ENCODE assay signal across 26 cellular contexts in genomic region chr1:237235080-237235479, GRCh38.
A peak's percentile ranks its signal among the peaks of the same experiment; 100 is the strongest.
DNase-seq lines count a peak whose midpoint lies in the region; ATAC-seq and TF ChIP-seq lines count a peak whose summit lies in the region.
"Had no signal": no experiment of that assay in that cellular context is flagged by ENCODE, and none has a peak within 500 bp of the region (broad histone marks: within the 10 kb centered on the region; RNA-seq: fewer than 3 reads in every experiment).

No MANE protein-coding gene starts in this region.

- ATAC-seq in Right ventricle myocardium inferior (peak; percentile 35), left cardiac atrium (peak; percentile 50 to 74)
- ATAC-seq: effector memory CD8-positive, alpha-beta T cell; GM12878; SK-N-SH treated with all-trans-retinoic acid at 6 μM for 48 hours had no signal

- POLR2A ChIA-PET in A673 (lab: Charles Lee; ENCODE audit: low non-redundant PET), result no interaction called here

- CTCF ChIA-PET in A673 (lab: Charles Lee), result no interaction called here

- WGBS in ovary, 3 donors, result 14 to 29% (median 15%) methylated on average over 3 of the region's 3 CpGs

- intact Hi-C loops in Right ventricle myocardium inferior (cut with DNase I) (no loop called here), cardiac septum (cut with DNase I) (no loop called here), left cardiac atrium (cut with DNase I) (no loop called here), ovary (cut with DNase I) (no loop called here), A673 (cut with micrococcal nuclease; ENCODE audit: unreplicated experiment) (no loop called here)

- H3K27me3 ChIP-seq in ovary (no peaks in the 10 kb centered on the region), A673 (replicated peaks; ENCODE audit: insufficient read depth, low read depth, low read length, poor library complexity) (no peaks in the 10 kb centered on the region)
- H3K27me3 ChIP-seq: BE2C, brain microvascular endothelial cell, colonic mucosa, esophagus squamous epithelium had no signal

- TF ChIP-seq EP300 in ovary (IDR thresholded peaks at IDR 0.05), result no peak

- H3K9me3 ChIP-seq in ovary, result no peaks in the 10 kb centered on the region
- H3K9me3 ChIP-seq in A673 (ENCODE audit: low read depth, low read length, poor library complexity, severe bottlenecking), result no peaks in the 10 kb centered on the region
- H3K9me3 ChIP-seq: BE2C, colonic mucosa, esophagus squamous epithelium had no signal

- BruUV-seq in A673 (replicated peaks; lab: Mats Ljungman, UMichigan), result no TSS peak

- peaks cover 2% of the 10 kb centered on the region for H3K4me1 ChIP-seq in ovary (ENCODE audit: insufficient read depth)
- H3K4me1 ChIP-seq in A673 (ENCODE audit: insufficient read depth, low read length, poor library complexity, severe bottlenecking), result no peaks in the 10 kb centered on the region
- H3K4me1 ChIP-seq: BE2C, colonic mucosa, esophagus squamous epithelium had no signal

- DNase-seq in Right ventricle myocardium inferior (ENCODE audit: missing footprints), result no peak
- DNase-seq in cardiac septum (ENCODE audit: low spot score), result no peak
- no peak for DNase-seq in left cardiac atrium
- peak in 4 of 5 donors; percentile 20 to 45 (median 32) for DNase-seq in ovary
- no peak for DNase-seq in activated CD4-positive, alpha-beta T cell treated with anti-CD3 and anti-CD28 coated beads for 1 hour
- DNase-seq in retina, result no peak
- no peak for DNase-seq in SIG-M5 (lab: John Stamatoyannopoulos, UW)
- DNase-seq in A673 (ENCODE audit: low spot score), result no peak
- DNase-seq: activated CD4-positive, alpha-beta T cell treated with anti-CD3 and anti-CD28 coated beads for 48 hours; activated naive CD4-positive, alpha-beta T cell treated with Interleukin-2 at 50 U/mL for 16 hours; activated T-cell treated with anti-CD3 and anti-CD28 coated beads, Interleukin-2, amount 50 U/mL, for 48 hours; BE2C; brain microvascular endothelial cell; colonic mucosa; effector memory CD8-positive, alpha-beta T cell; esophagus squamous epithelium; HCEC 1CT; kidney; NCI-H2029; NCI-H345; nucleus accumbens; stimulated activated naive CD4-positive, alpha-beta T cell treated with Interleukin-2 at 50 U/mL for 16 hours; T-helper 2 cell had no signal

- no peak for TF ChIP-seq POLR2A in ovary (IDR thresholded peaks at IDR 0.05)

- no peak overlapping the region for H3K27ac ChIP-seq in ovary
- H3K27ac ChIP-seq in A673 (ENCODE audit: low read depth, low read length, poor library complexity, severe bottlenecking), result no peak overlapping the region
- H3K27ac ChIP-seq: brain microvascular endothelial cell, colonic mucosa, RWPE1 had no signal

- TF ChIP-seq CTCF in ovary (IDR thresholded peaks at IDR 0.05) (no peak), A673 (conservative IDR thresholded peaks at IDR 0.05; ENCODE audit: low read depth, low read length) (no peak)

- H3K36me3 ChIP-seq in ovary (no peaks in the 10 kb centered on the region), A673 (ENCODE audit: insufficient read depth, low read length, poor library complexity, severe bottlenecking) (no peaks in the 10 kb centered on the region)
- H3K36me3 ChIP-seq: BE2C, brain microvascular endothelial cell, colonic mucosa, esophagus squamous epithelium had no signal

- H3K4me3 ChIP-seq in ovary, result no peak overlapping the region
- no peak overlapping the region for H3K4me3 ChIP-seq in A673 (ENCODE audit: low read depth, low read length, poor library complexity, severe bottlenecking)
- H3K4me3 ChIP-seq: colonic mucosa, esophagus squamous epithelium, GM12878 had no signal

Comparison
In these comparisons a context has a peak if more than half of its experiments do, and no peak if none do; other contexts are left out.
1. DNase-seq: peak in ovary (4 of 5); none in Right ventricle myocardium inferior (single experiment), cardiac septum (single experiment), left cardiac atrium (single experiment), activated CD4-positive, alpha-beta T cell treated with anti-CD3 and anti-CD28 coated beads for 1 hour (single experiment), retina (single experiment), SIG-M5 (single experiment) and A673 (single experiment).